18 cellular contexts compared by ENCODE assay signal in genomic region chr6:99233219-99233618, GRCh38.
"Had no signal": no experiment of that assay in that cellular context is flagged by ENCODE, and none has a peak within 500 bp of the region (broad histone marks: within the 10 kb centered on the region; RNA-seq: fewer than 3 reads in every experiment).

No MANE protein-coding gene starts in this region.

- DNase-seq: KBM-7, MV-4-11, NCI-H1048, NCI-H1105, NCI-H1417, NCI-H1436 treated with DMSO at 0.1 percent for 48 hours, NCI-H187, NCI-H2029, NCI-H2081 treated with DMSO at 0.1 percent for 48 hours, NCI-H2227 treated with DMSO at 0.1 percent for 48 hours, NCI-H524, NCI-H526 treated with DMSO at 0.1 percent for 48 hours, NCI-H774, Right ventricle myocardium superior, RPMI8226, SK-N-SH, SW 1271, T-cell had no signal

- ATAC-seq: T-cell had no signal

- H3K9me3 ChIP-seq: SK-N-SH had no signal
